In the genomic region with DNA sequence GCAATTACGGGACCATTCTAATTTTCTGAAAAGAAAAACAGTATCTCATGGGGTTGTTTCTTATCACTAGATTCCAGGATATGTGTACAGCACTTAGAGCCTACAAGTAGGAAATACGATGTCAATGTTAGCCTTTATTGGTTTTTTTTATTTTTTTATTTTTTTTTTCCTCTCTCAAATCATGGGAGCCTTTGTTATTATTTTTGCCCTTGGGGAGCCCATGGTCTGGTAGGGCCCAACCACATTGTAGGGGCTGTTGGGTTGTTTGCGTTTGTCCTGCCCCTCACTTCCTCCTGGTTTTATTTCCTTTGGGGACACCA, we compare ENCODE assay signal across 1 cellular context.
TF ChIP-seq lines count a peak whose summit lies in the region.

No MANE protein-coding gene starts in this region.

TF ChIP-seq in K562, 482 proteins besides CTCF, POLR2A, EP300 and RAD21:
- TF ChIP-seq, protein P1, sequence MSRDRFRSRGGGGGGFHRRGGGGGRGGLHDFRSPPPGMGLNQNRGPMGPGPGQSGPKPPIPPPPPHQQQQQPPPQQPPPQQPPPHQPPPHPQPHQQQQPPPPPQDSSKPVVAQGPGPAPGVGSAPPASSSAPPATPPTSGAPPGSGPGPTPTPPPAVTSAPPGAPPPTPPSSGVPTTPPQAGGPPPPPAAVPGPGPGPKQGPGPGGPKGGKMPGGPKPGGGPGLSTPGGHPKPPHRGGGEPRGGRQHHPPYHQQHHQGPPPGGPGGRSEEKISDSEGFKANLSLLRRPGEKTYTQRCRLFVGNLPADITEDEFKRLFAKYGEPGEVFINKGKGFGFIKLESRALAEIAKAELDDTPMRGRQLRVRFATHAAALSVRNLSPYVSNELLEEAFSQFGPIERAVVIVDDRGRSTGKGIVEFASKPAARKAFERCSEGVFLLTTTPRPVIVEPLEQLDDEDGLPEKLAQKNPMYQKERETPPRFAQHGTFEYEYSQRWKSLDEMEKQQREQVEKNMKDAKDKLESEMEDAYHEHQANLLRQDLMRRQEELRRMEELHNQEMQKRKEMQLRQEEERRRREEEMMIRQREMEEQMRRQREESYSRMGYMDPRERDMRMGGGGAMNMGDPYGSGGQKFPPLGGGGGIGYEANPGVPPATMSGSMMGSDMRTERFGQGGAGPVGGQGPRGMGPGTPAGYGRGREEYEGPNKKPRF (IDR thresholded peaks at IDR 0.05; ENCODE audit: low read depth, low read length), result no peak
- TF ChIP-seq NFIX (CRISPR knock-in tag; IDR thresholded peaks at IDR 0.05; ENCODE audit: low read depth) (no peak), NFATC3 (IDR thresholded peaks at IDR 0.05) (0 out of 2 replicates have a peak, but pooled peaks have one; percentile 24), ZNF384 (IDR thresholded peaks at IDR 0.05; ENCODE audit: low read depth, low read length) (peak; percentile 63; the same call in 1 of the 2 replicates), TCF7 (IDR thresholded peaks at IDR 0.05; ENCODE audit: borderline replicate concordance) (no peak), EP400 (IDR thresholded peaks at IDR 0.05) (peak; percentile 28; the same call in 1 of the 2 replicates), ZNF583 (CRISPR knock-in tag; IDR thresholded peaks at IDR 0.05) (no peak), HNRNPLL (IDR thresholded peaks at IDR 0.05; ENCODE audit: low read depth, low read length, poor library complexity, severe bottlenecking) (no peak), BRD9 (IDR thresholded peaks at IDR 0.05; ENCODE audit: low read depth, partially characterized antibody) (peak; percentile 87), ZNF436 (CRISPR knock-in tag; IDR thresholded peaks at IDR 0.05) (no peak), OTX1 (CRISPR knock-in tag; IDR thresholded peaks at IDR 0.05) (0 out of 2 replicates have a peak, but pooled peaks have one; percentile 48), ZNF766 (CRISPR knock-in tag; conservative IDR thresholded peaks at IDR 0.05) (0 out of 2 replicates have a peak, but pooled peaks have one; percentile 6), DPF2 (IDR thresholded peaks at IDR 0.05) (peak; percentile 68), MAZ (CRISPR knock-in tag; conservative IDR thresholded peaks at IDR 0.05 in 1 of 2, IDR thresholded peaks at IDR 0.05 in 1 of 2) (0 out of 4 replicates have a peak, but pooled peaks of 1 of the 2 experiments have one; percentile 23), SETDB1 (IDR thresholded peaks at IDR 0.05; ENCODE audit: low read length) (no peak), SNIP1 (IDR thresholded peaks at IDR 0.05; ENCODE audit: low read depth) (0 out of 2 replicates have a peak, but pooled peaks have one; percentile 34), CSDE1 (IDR thresholded peaks at IDR 0.05) (peak in 1 of 2 experiments; percentile 52; a peak in 1 of 4 replicates), SMARCE1 (IDR thresholded peaks at IDR 0.05) (0 out of 2 replicates have a peak, but pooled peaks have one; percentile 16), HDAC1 (IDR thresholded peaks at IDR 0.05) (no peak)
- TF ChIP-seq, protein P2, sequence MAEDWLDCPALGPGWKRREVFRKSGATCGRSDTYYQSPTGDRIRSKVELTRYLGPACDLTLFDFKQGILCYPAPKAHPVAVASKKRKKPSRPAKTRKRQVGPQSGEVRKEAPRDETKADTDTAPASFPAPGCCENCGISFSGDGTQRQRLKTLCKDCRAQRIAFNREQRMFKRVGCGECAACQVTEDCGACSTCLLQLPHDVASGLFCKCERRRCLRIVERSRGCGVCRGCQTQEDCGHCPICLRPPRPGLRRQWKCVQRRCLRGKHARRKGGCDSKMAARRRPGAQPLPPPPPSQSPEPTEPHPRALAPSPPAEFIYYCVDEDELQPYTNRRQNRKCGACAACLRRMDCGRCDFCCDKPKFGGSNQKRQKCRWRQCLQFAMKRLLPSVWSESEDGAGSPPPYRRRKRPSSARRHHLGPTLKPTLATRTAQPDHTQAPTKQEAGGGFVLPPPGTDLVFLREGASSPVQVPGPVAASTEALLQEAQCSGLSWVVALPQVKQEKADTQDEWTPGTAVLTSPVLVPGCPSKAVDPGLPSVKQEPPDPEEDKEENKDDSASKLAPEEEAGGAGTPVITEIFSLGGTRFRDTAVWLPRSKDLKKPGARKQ (CRISPR knock-in tag; IDR thresholded peaks at IDR 0.05), result 0 out of 2 replicates have a peak, but pooled peaks have one; percentile 2
- TF ChIP-seq, protein P3, sequence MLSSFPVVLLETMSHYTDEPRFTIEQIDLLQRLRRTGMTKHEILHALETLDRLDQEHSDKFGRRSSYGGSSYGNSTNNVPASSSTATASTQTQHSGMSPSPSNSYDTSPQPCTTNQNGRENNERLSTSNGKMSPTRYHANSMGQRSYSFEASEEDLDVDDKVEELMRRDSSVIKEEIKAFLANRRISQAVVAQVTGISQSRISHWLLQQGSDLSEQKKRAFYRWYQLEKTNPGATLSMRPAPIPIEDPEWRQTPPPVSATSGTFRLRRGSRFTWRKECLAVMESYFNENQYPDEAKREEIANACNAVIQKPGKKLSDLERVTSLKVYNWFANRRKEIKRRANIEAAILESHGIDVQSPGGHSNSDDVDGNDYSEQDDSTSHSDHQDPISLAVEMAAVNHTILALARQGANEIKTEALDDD (IDR thresholded peaks at IDR 0.05), result no peak
- TF ChIP-seq, protein P4, sequence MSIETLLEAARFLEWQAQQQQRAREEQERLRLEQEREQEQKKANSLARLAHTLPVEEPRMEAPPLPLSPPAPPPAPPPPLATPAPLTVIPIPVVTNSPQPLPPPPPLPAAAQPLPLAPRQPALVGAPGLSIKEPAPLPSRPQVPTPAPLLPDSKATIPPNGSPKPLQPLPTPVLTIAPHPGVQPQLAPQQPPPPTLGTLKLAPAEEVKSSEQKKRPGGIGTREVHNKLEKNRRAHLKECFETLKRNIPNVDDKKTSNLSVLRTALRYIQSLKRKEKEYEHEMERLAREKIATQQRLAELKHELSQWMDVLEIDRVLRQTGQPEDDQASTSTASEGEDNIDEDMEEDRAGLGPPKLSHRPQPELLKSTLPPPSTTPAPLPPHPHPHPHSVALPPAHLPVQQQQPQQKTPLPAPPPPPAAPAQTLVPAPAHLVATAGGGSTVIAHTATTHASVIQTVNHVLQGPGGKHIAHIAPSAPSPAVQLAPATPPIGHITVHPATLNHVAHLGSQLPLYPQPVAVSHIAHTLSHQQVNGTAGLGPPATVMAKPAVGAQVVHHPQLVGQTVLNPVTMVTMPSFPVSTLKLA (conservative IDR thresholded peaks at IDR 0.05), result 0 out of 4 replicates have a peak, but pooled peaks of 1 of the 2 experiments have one; percentile 37
TF ChIP-seq in K562: peak in this region for 13.
